ENCODE assay signal across 12 cellular contexts in genomic region chrX:107849747-107850478, GRCh38. TPM values are rescaled to one million over a fixed set of nuclear protein-coding genes. Genes with fewer than 3 reads are reported as not detected.
A peak's percentile ranks its signal among the peaks of the same experiment; 100 is the strongest.
DNase-seq lines count a peak whose midpoint lies in the region; TF ChIP-seq lines count a peak whose summit lies in the region.
"Had no signal": no experiment of that assay in that cellular context is flagged by ENCODE, and none has a peak within 500 bp of the region (broad histone marks: within the 10 kb centered on the region; RNA-seq: fewer than 3 reads in every experiment).

No MANE protein-coding gene starts in this region.

- no peak for DNase-seq in BE2C
- peak; percentile 6 for DNase-seq in ELR (ENCODE audit: low read depth)
- DNase-seq in RPMI7951 (ENCODE audit: low read depth): peak; percentile 4
- DNase-seq in fibroblast of pulmonary artery (ENCODE audit: low read depth): no peak
- no peak for DNase-seq in mesenteric fat pad (ENCODE audit: low spot score)
- no peak for DNase-seq in amniotic stem cell (lab: John Stamatoyannopoulos, UW)
- DNase-seq in stimulated activated CD4-positive, alpha-beta T cell treated with anti-CD3 and anti-CD28 coated beads, Interleukin-2, amount 100 ng/mL, for 24 hours: no peak
- DNase-seq in effector CD8-positive, alpha-beta T cell (lab: John Stamatoyannopoulos, UW): no peak
- DNase-seq: activated CD8-positive, alpha-beta memory T cell treated with anti-CD3 and anti-CD28 coated beads, Interleukin-2, amount 50 U/mL, for 48 hours; occipital lobe; stimulated activated naive B cell treated with anti-CD40 and anti-IgM and Interleukin-4, amounts not matched to agents 10 μg/mL and 1 μg/mL and 100 μg/mL, for 72 hours; T-helper 17 cell had no signal

- H3K27me3 ChIP-seq in BE2C: no peaks in the 10 kb centered on the region

- no peaks in the 10 kb centered on the region for H3K4me1 ChIP-seq in BE2C

- no peaks in the 10 kb centered on the region for H3K36me3 ChIP-seq in BE2C

- H3K9me3 ChIP-seq in BE2C: no peaks in the 10 kb centered on the region

- TF ChIP-seq CTCF in BE2C (IDR thresholded peaks at IDR 0.05; ENCODE audit: low read depth, low read length) (peak; percentile 11; the same call in 1 of the 2 replicates), fibroblast of pulmonary artery (IDR thresholded peaks at IDR 0.05; ENCODE audit: low read length, missing control alignments) (peak; percentile 12)

- H3K4me3 ChIP-seq in BE2C (ENCODE audit: low read depth, low read length): no peak overlapping the region
- H3K4me3 ChIP-seq in fibroblast of pulmonary artery (replicated peaks; ENCODE audit: low read depth, low read length): no peak overlapping the region

RNA-seq across cellular contexts. Expression of gene MID2, which starts 24.2 kb away (rescaled TPM):
- 0.15 TPM for polyA plus RNA-seq in BE2C (2012; ENCODE audit: insufficient read depth, insufficient read length, low read depth)
- total RNA-seq in RPMI7951 (2014; rRNA removed; shearing (Covaris generic)): 0.88 and 0.96 TPM in 2 replicates
- total RNA-seq in mesenteric fat pad: 23.4 TPM

Comparison
In these comparisons a context has a peak if more than half of its experiments do, and no peak if none do; other contexts are left out.
1. DNase-seq: peak in ELR (single experiment) and RPMI7951 (single experiment); none in BE2C (single experiment), fibroblast of pulmonary artery (single experiment), mesenteric fat pad (single experiment), amniotic stem cell (single experiment), stimulated activated CD4-positive, alpha-beta T cell treated with anti-CD3 and anti-CD28 coated beads, Interleukin-2, amount 100 ng/mL, for 24 hours (0 of 2) and effector CD8-positive, alpha-beta T cell (single experiment).
2. RNA of gene MID2, which starts 24.2 kb away (total RNA-seq): 23.4 TPM in mesenteric fat pad (single experiment); 0.88 to 0.96 TPM in RPMI7951; every median in the first group is over 10 times any median in the second.